ENCODE assay signal across 2 cellular contexts in genomic region chr16:85698459-85699223, GRCh38.
TF ChIP-seq lines count a peak whose summit lies in the region.

No MANE protein-coding gene starts in this region.

TF ChIP-seq in A549, 52 proteins besides CTCF, POLR2A, EP300 and RAD21 (continued from another document):
- peak; percentile 61; the same call in 1 of the 2 replicates for TF ChIP-seq KDM1A (IDR thresholded peaks at IDR 0.05; ENCODE audit: low read depth)
- no peak for TF ChIP-seq CHD2 (IDR thresholded peaks at IDR 0.05; ENCODE audit: low read length, partially characterized antibody)
- no peak for TF ChIP-seq FOSL2 (IDR thresholded peaks at IDR 0.05)
- no peak for TF ChIP-seq FOSL2 (CRISPR knock-in tag; IDR thresholded peaks at IDR 0.05)
- TF ChIP-seq ZFP36 (IDR thresholded peaks at IDR 0.05; ENCODE audit: borderline replicate concordance, partially characterized antibody), result peak; percentile 56
- no peak for TF ChIP-seq NFE2L2 (conservative IDR thresholded peaks at IDR 0.05; ENCODE audit: low read length)

TF ChIP-seq in H1, 55 proteins besides CTCF, POLR2A, EP300 and RAD21 (continued from another document):
- TF ChIP-seq SIX5 (IDR thresholded peaks at IDR 0.05; ENCODE audit: low read depth, low read length), result no peak
- 0 out of 2 replicates have a peak, but pooled peaks have one; percentile 20 for TF ChIP-seq KDM1A (IDR thresholded peaks at IDR 0.05; ENCODE audit: borderline replicate concordance, low read length)
- no peak for TF ChIP-seq RBBP5 (IDR thresholded peaks at IDR 0.05; ENCODE audit: borderline replicate concordance, low read depth, low read length)
